Comparison of ENCODE assay signal across 10 cellular contexts in the genomic region with DNA sequence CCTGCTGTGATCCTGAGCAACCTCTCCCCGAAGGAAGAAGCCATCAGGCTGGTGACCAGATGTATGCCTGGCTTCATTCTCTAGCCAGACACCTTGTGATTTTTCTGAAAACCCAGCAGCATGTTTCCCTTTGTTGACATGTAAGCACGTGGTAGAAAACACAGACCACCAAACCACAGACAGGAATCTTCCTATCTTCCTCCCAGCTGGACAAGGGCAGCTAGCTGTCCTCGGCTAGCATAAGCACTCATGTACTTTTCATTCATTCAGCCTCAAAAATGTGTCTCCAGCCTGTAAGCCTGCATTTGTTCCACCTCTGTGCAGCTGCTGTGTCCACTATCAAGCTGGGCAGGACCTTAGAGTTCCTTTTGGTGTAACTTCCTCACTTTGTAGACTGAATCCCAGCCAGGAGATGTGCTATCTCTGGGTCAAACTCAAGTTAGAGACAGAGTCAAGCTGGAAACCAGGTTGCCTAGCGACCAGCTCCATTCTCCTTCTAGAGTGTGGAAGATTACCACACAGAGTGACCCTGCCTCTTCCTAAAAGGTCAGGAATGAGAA. TPM values are rescaled to one million over a fixed set of nuclear protein-coding genes. Genes with fewer than 3 reads are reported as not detected.
DNase-seq lines count a peak whose midpoint lies in the region; ATAC-seq and TF ChIP-seq lines count a peak whose summit lies in the region.
"Had no signal": no experiment of that assay in that cellular context is flagged by ENCODE, and none has a peak within 500 bp of the region (broad histone marks: within the 10 kb centered on the region; RNA-seq: fewer than 3 reads in every experiment).

No MANE protein-coding gene starts in this region.

- DNase-seq in Peyer's patch (peak in 1 of 3 donors; percentile 63), esophagus muscularis mucosa (ENCODE audit: extremely low spot score) (no peak), mesendoderm (peak; percentile 78), spleen (no peak), left colon (no peak), GDM1 (lab: John Stamatoyannopoulos, UW) (no peak), kidney glomerular epithelial cell (lab: John Stamatoyannopoulos, UW) (no peak)
- DNase-seq: activated CD8-positive, alpha-beta memory T cell treated with anti-CD3 and anti-CD28 coated beads, Interleukin-2, amount 10 ng/mL, durations not matched to agents 7 days and 5 days; activated naive CD8-positive, alpha-beta T cell treated with anti-CD3 and anti-CD28 coated beads, Interleukin-2, amount 10 ng/mL, durations not matched to agents 7 days and 5 days; COR-L47 had no signal

- no peak overlapping the region for H3K4ac ChIP-seq in mesendoderm (ENCODE audit: low read depth, low read length)

- H4K5ac ChIP-seq in mesendoderm (ENCODE audit: low read length): no peak overlapping the region

- intact Hi-C loops in esophagus muscularis mucosa (cut with DNase I): no loop called here
- intact Hi-C loops in spleen (cut with DNase I; ENCODE audit: low total_unique reads): no loop called here
- intact Hi-C loops in left colon (cut with DNase I, micrococcal nuclease): no loop called here

- no peak for ATAC-seq in left colon
- ATAC-seq: activated CD8-positive, alpha-beta memory T cell treated with anti-CD3 and anti-CD28 coated beads, Interleukin-2, amount 10 ng/mL, durations not matched to agents 7 days and 5 days had no signal

- TF ChIP-seq EP300 in esophagus muscularis mucosa (IDR thresholded peaks at IDR 0.05): no peak

- H3K9me3 ChIP-seq in Peyer's patch: no peaks in the 10 kb centered on the region
- H3K9me3 ChIP-seq in esophagus muscularis mucosa: no peaks in the 10 kb centered on the region
- H3K9me3 ChIP-seq in spleen: no peaks in the 10 kb centered on the region

- H3K4me3 ChIP-seq in Peyer's patch: no peak overlapping the region
- no peak overlapping the region for H3K4me3 ChIP-seq in esophagus muscularis mucosa
- no peak overlapping the region for H3K4me3 ChIP-seq in mesendoderm (ENCODE audit: low read length)
- no peak overlapping the region for H3K4me3 ChIP-seq in spleen

- H2AK5ac ChIP-seq in mesendoderm (ENCODE audit: low read length): no peak overlapping the region

- no peak overlapping the region for H3K9ac ChIP-seq in mesendoderm (ENCODE audit: low read length)

- H3K36me3 ChIP-seq in Peyer's patch (no peaks in the 10 kb centered on the region), esophagus muscularis mucosa (no peaks in the 10 kb centered on the region), mesendoderm (ENCODE audit: control insufficient read depth, insufficient read depth, low read length) (no peaks in the 10 kb centered on the region), spleen (no peaks in the 10 kb centered on the region)

- TF ChIP-seq CTCF in Peyer's patch (IDR thresholded peaks at IDR 0.05): no peak
- TF ChIP-seq CTCF in esophagus muscularis mucosa (IDR thresholded peaks at IDR 0.05): no peak
- TF ChIP-seq CTCF in spleen (IDR thresholded peaks at IDR 0.05 in 8 of 11, conservative IDR thresholded peaks at IDR 0.05 in 3 of 11): no peak

- H2BK15ac ChIP-seq in mesendoderm (replicated peaks; ENCODE audit: low read depth): no peak overlapping the region

- H3K27me3 ChIP-seq in Peyer's patch (no peaks in the 10 kb centered on the region), esophagus muscularis mucosa (no peaks in the 10 kb centered on the region), mesendoderm (ENCODE audit: insufficient read depth, low read length, poor library complexity) (no peaks in the 10 kb centered on the region), spleen (replicated peaks in 1 of 7) (peaks cover 0 to 23% (median 7%) of the 10 kb centered on the region in 7 donors)

- WGBS in esophagus muscularis mucosa: 22% methylated on average over 4 of the region's 4 CpGs
- no CpG with 5 or more reads among the region's 4 CpGs for WGBS in mesendoderm (ENCODE audit: extremely low coverage, insufficient coverage, low lambda C conversion rate)
- WGBS in spleen, 5 donors: 16 to 39% (median 30%) methylated on average over 4 of the region's 4 CpGs

- H3K23ac ChIP-seq in mesendoderm (ENCODE audit: low read length): peak overlapping the region; percentile 24

- no peak overlapping the region for H2BK5ac ChIP-seq in mesendoderm (ENCODE audit: low read length)

- H3K4me2 ChIP-seq in mesendoderm (ENCODE audit: low read length): no peak overlapping the region

- TF ChIP-seq POLR2A in Peyer's patch (IDR thresholded peaks at IDR 0.05) (no peak), esophagus muscularis mucosa (IDR thresholded peaks at IDR 0.05; ENCODE audit: low read depth) (no peak), spleen (IDR thresholded peaks at IDR 0.05) (no peak)

- no peaks in the 10 kb centered on the region for H3K79me1 ChIP-seq in mesendoderm (ENCODE audit: low read length)

- H3K27ac ChIP-seq in Peyer's patch (peak overlapping the region in 3 of 4 donors; percentile 39 to 59 (median 46)), esophagus muscularis mucosa (replicated peaks in 1 of 4) (peak overlapping the region; percentile 56 to 75 (median 68)), mesendoderm (ENCODE audit: low read depth, low read length) (no peak overlapping the region), spleen (peak overlapping the region in 5 of 8 donors; percentile 28 to 46 (median 34))

- no peak overlapping the region for H3K18ac ChIP-seq in mesendoderm (ENCODE audit: low read length)

- H3K56ac ChIP-seq in mesendoderm (ENCODE audit: low read length): no peak overlapping the region

- no peak overlapping the region for H2BK120ac ChIP-seq in mesendoderm (ENCODE audit: low read depth, low read length)

- peaks cover 0 to 16% (median 0%) of the 10 kb centered on the region in 4 donors for H3K4me1 ChIP-seq in Peyer's patch
- H3K4me1 ChIP-seq in esophagus muscularis mucosa: peaks cover 0 to 52% (median 48%) of the 10 kb centered on the region in 4 donors
- peaks cover 3% of the 10 kb centered on the region for H3K4me1 ChIP-seq in mesendoderm (ENCODE audit: control insufficient read depth, low read depth, low read length)
- H3K4me1 ChIP-seq in spleen: peaks cover 5 to 30% (median 19%) of the 10 kb centered on the region in 6 donors

- H3K79me2 ChIP-seq in mesendoderm (ENCODE audit: control insufficient read depth, insufficient read depth, low read length): no peaks in the 10 kb centered on the region

- no peak overlapping the region for H4K8ac ChIP-seq in mesendoderm (ENCODE audit: low read depth, low read length)

RNA-seq across cellular contexts. Expression of gene CLMP, which starts 7.2 kb away (rescaled TPM):
- total RNA-seq in Peyer's patch (10 to 100 TPM in 3 of 4 donors, 1 to 10 TPM in 1; 8.4 to 48.7 (median 13.2) TPM), esophagus muscularis mucosa (100 to 1,000 TPM; 169 to 215 (median 197) TPM), spleen (10 to 100 TPM in 6 of 7 donors, 1 to 10 TPM in 1; 8.5 to 36.5 (median 21.1) TPM), left colon (10 to 100 TPM in 1 of 2 donors, 1 to 10 TPM in 1; 6.7 to 13.2 TPM)
- 35.1 TPM for polyA plus RNA-seq in mesendoderm (2013, experiment 1 of 2)
- polyA plus RNA-seq in mesendoderm (2013, experiment 2 of 2): 38.9 TPM
- 1 to 10 TPM; 3.1 to 4.1 (median 3.6) TPM for polyA plus RNA-seq in spleen
